ENCODE assay signal across 8 cellular contexts in genomic region chr18:77054606-77055428, GRCh38.
DNase-seq lines count a peak whose midpoint lies in the region; ATAC-seq, FAIRE-seq and TF ChIP-seq lines count a peak whose summit lies in the region.

No MANE protein-coding gene starts in this region.

- intact Hi-C loops in activated T-helper 2 cell treated with anti-CD3 and anti-CD28 coated beads, Interferon-gamma antibody, Interleukin-2, Interleukin-4, amounts not matched to agents 10 μg/mL and 5 μg/mL and 100 μg/mL, durations not matched to agents 14 hours and 24 hours and 36 hours (cut with micrococcal nuclease), result loop anchor here (1.0 to 5.0 kb wide), 6 partner anchors 8 to 602 kb away; no protein-coding TSS in a partner anchor

- peak overlapping the region; percentile 71 for H3K27ac ChIP-seq in CD8-positive, alpha-beta memory T cell (ENCODE audit: low read depth, low read length)

- peaks cover 66 to 79% (median 71%) of the 10 kb centered on the region in 3 donors for H3K4me1 Mint-ChIP-seq in CD8-positive, alpha-beta memory T cell
- peaks cover 62% of the 10 kb centered on the region for H3K4me1 Mint-ChIP-seq in activated T-helper 2 cell treated with anti-CD3 and anti-CD28 coated beads, Interferon-gamma antibody, Interleukin-2, Interleukin-4, amounts not matched to agents 10 μg/mL and 5 μg/mL and 100 μg/mL, durations not matched to agents 14 hours and 24 hours and 36 hours (ENCODE audit: low read depth)

- POLR2A ChIA-PET in CD8-positive, alpha-beta memory T cell (lab: Charles Lee), result interaction anchor here (0.6 to 2.1 kb wide), 10 partner anchors 9 to 78 kb away, joined by 3 to 10 read pairs (median 4); partner anchors contain the start of gene MBP

- peak; percentile 31 for FAIRE-seq in RCC 7860 (lab: Jason Lieb, UNC)

- DNase-seq in CD8-positive, alpha-beta memory T cell, result peak; percentile 63 to 87 (median 80)
- DNase-seq in RCC 7860 (ENCODE audit: low spot score), result peak; percentile 76
- DNase-seq in activated T-helper 2 cell treated with anti-CD3 and anti-CD28 coated beads, Interferon-gamma antibody, Interleukin-2, Interleukin-4, amounts not matched to agents 10 μg/mL and 5 μg/mL and 100 μg/mL, durations not matched to agents 14 hours and 24 hours and 36 hours (ENCODE audit: low spot score), result peak; percentile 80
- DNase-seq in fibroblast of the aortic adventitia (ENCODE audit: low read depth), result peak; percentile 92
- DNase-seq in nucleus accumbens (lab: John Stamatoyannopoulos, UW), result peak in 54 of 56 donors; percentile 31 to 91 (median 76)
- DNase-seq in superior temporal gyrus (ENCODE audit: extremely low spot score), result peak; percentile 94

- H3K27me3 Mint-ChIP-seq in CD8-positive, alpha-beta memory T cell, result no peaks in the 10 kb centered on the region
- no peaks in the 10 kb centered on the region for H3K27me3 Mint-ChIP-seq in activated T-helper 2 cell treated with anti-CD3 and anti-CD28 coated beads, Interferon-gamma antibody, Interleukin-2, Interleukin-4, amounts not matched to agents 10 μg/mL and 5 μg/mL and 100 μg/mL, durations not matched to agents 14 hours and 24 hours and 36 hours (ENCODE audit: low read depth)

- CTCF ChIA-PET in CD8-positive, alpha-beta memory T cell (lab: Charles Lee), result interaction anchor here (0.6 to 3.3 kb wide), 21 partner anchors 9 to 1502 kb away, joined by 3 to 38 read pairs (median 7); partner anchors contain the start of gene MBP

- H3K9me3 ChIP-seq in CD8-positive, alpha-beta memory T cell (ENCODE audit: low read length), result no peaks in the 10 kb centered on the region

- H3K27ac Mint-ChIP-seq in CD8-positive, alpha-beta memory T cell, result peak overlapping the region; percentile 83 to 98 (median 94)
- H3K27ac Mint-ChIP-seq in activated T-helper 2 cell treated with anti-CD3 and anti-CD28 coated beads, Interferon-gamma antibody, Interleukin-2, Interleukin-4, amounts not matched to agents 10 μg/mL and 5 μg/mL and 100 μg/mL, durations not matched to agents 14 hours and 24 hours and 36 hours, result peak overlapping the region; percentile 96

- H3K4me3 Mint-ChIP-seq in CD8-positive, alpha-beta memory T cell, result peak overlapping the region; percentile 70 to 89 (median 82)
- peak overlapping the region; percentile 83 for H3K4me3 Mint-ChIP-seq in activated T-helper 2 cell treated with anti-CD3 and anti-CD28 coated beads, Interferon-gamma antibody, Interleukin-2, Interleukin-4, amounts not matched to agents 10 μg/mL and 5 μg/mL and 100 μg/mL, durations not matched to agents 14 hours and 24 hours and 36 hours (ENCODE audit: low read depth)

- H3K9me3 Mint-ChIP-seq in CD8-positive, alpha-beta memory T cell, result no peaks in the 10 kb centered on the region
- no peaks in the 10 kb centered on the region for H3K9me3 Mint-ChIP-seq in activated T-helper 2 cell treated with anti-CD3 and anti-CD28 coated beads, Interferon-gamma antibody, Interleukin-2, Interleukin-4, amounts not matched to agents 10 μg/mL and 5 μg/mL and 100 μg/mL, durations not matched to agents 14 hours and 24 hours and 36 hours

- H3K4me1 ChIP-seq in CD8-positive, alpha-beta memory T cell (ENCODE audit: insufficient read depth, low read length), result peaks cover 77% of the 10 kb centered on the region

- H3K4me3 ChIP-seq in CD8-positive, alpha-beta memory T cell (ENCODE audit: low read length), result peak overlapping the region; percentile 50
- no peak overlapping the region for H3K4me3 ChIP-seq in fibroblast of the aortic adventitia (ENCODE audit: low read depth, low read length)

- peak; percentile 87 for ATAC-seq in GM19452 (IDR thresholded peaks at IDR 0.05; ENCODE audit: unreplicated experiment)
- ATAC-seq in HG03565 (IDR thresholded peaks at IDR 0.05; ENCODE audit: unreplicated experiment), result peak; percentile 87

- peaks cover 10% of the 10 kb centered on the region for H3K36me3 ChIP-seq in CD8-positive, alpha-beta memory T cell (ENCODE audit: insufficient read depth, low read length)

- H3K36me3 Mint-ChIP-seq in CD8-positive, alpha-beta memory T cell, result peaks cover 0 to 32% (median 7%) of the 10 kb centered on the region in 3 donors
- H3K36me3 Mint-ChIP-seq in activated T-helper 2 cell treated with anti-CD3 and anti-CD28 coated beads, Interferon-gamma antibody, Interleukin-2, Interleukin-4, amounts not matched to agents 10 μg/mL and 5 μg/mL and 100 μg/mL, durations not matched to agents 14 hours and 24 hours and 36 hours (ENCODE audit: low read depth), result peaks cover 28% of the 10 kb centered on the region

- TF ChIP-seq CTCF in fibroblast of the aortic adventitia (IDR thresholded peaks at IDR 0.05; ENCODE audit: insufficient read depth, low read length), result peak; percentile 89

- no peaks in the 10 kb centered on the region for H3K27me3 ChIP-seq in CD8-positive, alpha-beta memory T cell (ENCODE audit: insufficient read depth, low read length, poor library complexity, severe bottlenecking)
